ENCODE assay signal across 8 cellular contexts in genomic region chr19:3365093-3365446, GRCh38. TPM values are rescaled to one million over a fixed set of nuclear protein-coding genes. Genes with fewer than 3 reads are reported as not detected.
DNase-seq lines count a peak whose midpoint lies in the region; ATAC-seq and TF ChIP-seq lines count a peak whose summit lies in the region.

No MANE protein-coding gene starts in this region.

- no peak for TF ChIP-seq POLR2A in right lobe of liver (IDR thresholded peaks at IDR 0.05)

- intact Hi-C loops in right lobe of liver (cut with DNase I), result loop anchor here in 1 of 2 donors (5.0 to 10.0 kb wide), 2 partner anchors 37 to 60 kb away; no protein-coding TSS in a partner anchor

- no peak for ATAC-seq in right lobe of liver
- ATAC-seq in HG03039 (IDR thresholded peaks at IDR 0.05; ENCODE audit: unreplicated experiment), result no peak

- DNase-seq in T-helper 1 cell, result no peak
- no peak for DNase-seq in right lobe of liver
- no peak for DNase-seq in substantia nigra (lab: John Stamatoyannopoulos, UW)
- DNase-seq in HCEC 1CT, result no peak
- no peak for DNase-seq in NCI-H1417 (lab: John Stamatoyannopoulos, UW)

- no peaks in the 10 kb centered on the region for H3K36me3 Mint-ChIP-seq in T-helper 1 cell treated with Interleukin-12 subunit alpha and Interleukin-12 subunit beta and Interleukin-4 antibody, amounts not matched to agents 30 μg/mL and 1 μg/mL, for 36 hours (ENCODE audit: low read depth)
- no peaks in the 10 kb centered on the region for H3K36me3 Mint-ChIP-seq in activated naive CD8-positive, alpha-beta T cell

- peaks cover 22% of the 10 kb centered on the region for H3K4me1 Mint-ChIP-seq in T-helper 1 cell treated with Interleukin-12 subunit alpha and Interleukin-12 subunit beta and Interleukin-4 antibody, amounts not matched to agents 30 μg/mL and 1 μg/mL, for 36 hours (ENCODE audit: low read depth)
- H3K4me1 Mint-ChIP-seq in activated naive CD8-positive, alpha-beta T cell (ENCODE audit: low read depth), result peaks cover 47% of the 10 kb centered on the region

- 13% methylated on average over 1 of the region's 2 CpGs for WGBS in right lobe of liver (ENCODE audit: insufficient coverage, low coverage, low lambda C conversion rate, missing lambda C conversion rate)

- H3K9me3 Mint-ChIP-seq in T-helper 1 cell treated with Interleukin-12 subunit alpha and Interleukin-12 subunit beta and Interleukin-4 antibody, amounts not matched to agents 30 μg/mL and 1 μg/mL, for 36 hours, result no peaks in the 10 kb centered on the region
- H3K9me3 Mint-ChIP-seq in activated naive CD8-positive, alpha-beta T cell (ENCODE audit: low read depth), result no peaks in the 10 kb centered on the region

- H3K27ac ChIP-seq in right lobe of liver (peak overlapping the region; percentile 89 to 97 (median 95)), substantia nigra (ENCODE audit: low read depth, low read length, poor library complexity, severe bottlenecking) (peak overlapping the region; percentile 93)

- H3K36me3 ChIP-seq in right lobe of liver, result no peaks in the 10 kb centered on the region

- no peaks in the 10 kb centered on the region for H3K9me3 ChIP-seq in right lobe of liver

- no peak overlapping the region for H3K27ac Mint-ChIP-seq in T-helper 1 cell treated with Interleukin-12 subunit alpha and Interleukin-12 subunit beta and Interleukin-4 antibody, amounts not matched to agents 30 μg/mL and 1 μg/mL, for 36 hours
- H3K27ac Mint-ChIP-seq in activated naive CD8-positive, alpha-beta T cell, result no peak overlapping the region

- peaks cover 66% of the 10 kb centered on the region for H3K27me3 Mint-ChIP-seq in T-helper 1 cell treated with Interleukin-12 subunit alpha and Interleukin-12 subunit beta and Interleukin-4 antibody, amounts not matched to agents 30 μg/mL and 1 μg/mL, for 36 hours (ENCODE audit: low read depth)
- no peaks in the 10 kb centered on the region for H3K27me3 Mint-ChIP-seq in activated naive CD8-positive, alpha-beta T cell

- H3K27me3 ChIP-seq in right lobe of liver, result no peaks in the 10 kb centered on the region

- H3K4me3 ChIP-seq in right lobe of liver, result no peak overlapping the region

- peaks cover 0 to 17% (median 5%) of the 10 kb centered on the region in 4 donors for H3K4me1 ChIP-seq in right lobe of liver

- TF ChIP-seq CTCF in right lobe of liver (IDR thresholded peaks at IDR 0.05), result no peak

- peak overlapping the region; percentile 59 for H3K4me3 Mint-ChIP-seq in T-helper 1 cell treated with Interleukin-12 subunit alpha and Interleukin-12 subunit beta and Interleukin-4 antibody, amounts not matched to agents 30 μg/mL and 1 μg/mL, for 36 hours
- peak overlapping the region; percentile 77 for H3K4me3 Mint-ChIP-seq in activated naive CD8-positive, alpha-beta T cell

RNA-seq across cellular contexts. Expression of gene NFIC, which starts 1.3 kb away (rescaled TPM):
- 100 to 1,000 TPM in 4 of 6 experiments, 10 to 100 TPM in 2; 94.6 to 168 (median 120) TPM for total RNA-seq in right lobe of liver
